ENCODE assay signal across 26 cellular contexts in the genomic region with DNA sequence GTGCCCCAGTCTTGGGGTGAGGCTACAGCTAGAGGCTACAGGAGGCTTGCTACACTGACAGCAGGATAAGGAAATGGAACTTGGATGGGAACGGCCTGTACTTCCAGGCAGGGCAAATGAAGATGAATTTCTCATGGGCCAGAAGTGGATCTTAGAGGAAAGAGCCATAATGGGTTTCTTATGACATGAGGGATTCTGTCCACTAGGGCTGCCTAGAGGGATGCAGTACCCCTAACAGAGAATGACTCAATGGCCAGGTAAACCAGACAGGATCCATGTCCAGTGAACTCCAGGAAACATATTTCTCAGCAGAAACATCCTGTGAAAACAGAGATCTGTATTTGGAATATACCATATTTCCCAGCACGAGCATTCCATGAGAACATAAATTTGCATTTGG.
"Had no signal": no experiment of that assay in that cellular context is flagged by ENCODE, and none has a peak within 500 bp of the region (broad histone marks: within the 10 kb centered on the region; RNA-seq: fewer than 3 reads in every experiment).

No MANE protein-coding gene starts in this region.

- H3K27ac Mint-ChIP-seq: activated CD8-positive, alpha-beta T cell treated with anti-CD3 and anti-CD28 coated beads, Interleukin-2, amount 10 ng/mL, durations not matched to agents 7 days and 5 days; activated naive CD8-positive, alpha-beta T cell treated with anti-CD3 and anti-CD28 coated beads, Interleukin-2, amount 10 ng/mL, durations not matched to agents 7 days and 5 days; T-helper 1 cell treated with Interleukin-12 subunit alpha and Interleukin-12 subunit beta and Interleukin-4 antibody, amounts not matched to agents 30 μg/mL and 1 μg/mL, for 36 hours; WTC11 had no signal

- H3K36me3 Mint-ChIP-seq: activated naive CD8-positive, alpha-beta T cell treated with anti-CD3 and anti-CD28 coated beads, Interleukin-2, amount 10 ng/mL, durations not matched to agents 7 days and 5 days had no signal

- H3K4me3 Mint-ChIP-seq: activated CD8-positive, alpha-beta T cell treated with anti-CD3 and anti-CD28 coated beads, Interleukin-2, amount 10 ng/mL, durations not matched to agents 7 days and 5 days; activated naive CD8-positive, alpha-beta T cell treated with anti-CD3 and anti-CD28 coated beads, Interleukin-2, amount 10 ng/mL, durations not matched to agents 7 days and 5 days; central memory CD8-positive, alpha-beta T cell; T-helper 1 cell treated with Interleukin-12 subunit alpha and Interleukin-12 subunit beta and Interleukin-4 antibody, amounts not matched to agents 30 μg/mL and 1 μg/mL, for 36 hours; WTC11 had no signal

- H3K27me3 ChIP-seq: adrenal gland, SJCRH30 had no signal

- ATAC-seq: activated CD8-positive, alpha-beta T cell treated with anti-CD3 and anti-CD28 coated beads, Interleukin-2, amount 10 ng/mL, durations not matched to agents 7 days and 5 days; Panc1; Right ventricle myocardium inferior; WTC11 had no signal

- H3K27ac ChIP-seq: adrenal gland, SJCRH30 had no signal

- H3K36me3 ChIP-seq: adrenal gland, SJCRH30 had no signal

- H3K9me3 Mint-ChIP-seq: central memory CD8-positive, alpha-beta T cell had no signal

- H3K27me3 Mint-ChIP-seq: central memory CD8-positive, alpha-beta T cell had no signal

- H3K4me3 ChIP-seq: adrenal gland, SJCRH30 had no signal

- H3K4me1 Mint-ChIP-seq: activated naive CD8-positive, alpha-beta T cell treated with anti-CD3 and anti-CD28 coated beads, Interleukin-2, amount 10 ng/mL, durations not matched to agents 7 days and 5 days; central memory CD8-positive, alpha-beta T cell had no signal

- DNase-seq: activated CD4-positive, alpha-beta T cell treated with anti-CD3 and anti-CD28 coated beads for 48 hours; activated CD4-positive, alpha-beta T cell treated with anti-CD3 and anti-CD28 coated beads, Interleukin-2, amount 50 U/mL, for 4 hours; activated CD4-positive, CD25-positive, alpha-beta regulatory T cell treated with anti-CD3 and anti-CD28 coated beads, Interleukin-2, amount 50 U/mL, for 72 hours; activated CD8-positive, alpha-beta memory T cell treated with anti-CD3 and anti-CD28 coated beads, Interleukin-2, amount 50 U/mL, for 48 hours; activated CD8-positive, alpha-beta T cell treated with anti-CD3 and anti-CD28 coated beads, Interleukin-2, amount 10 ng/mL, durations not matched to agents 7 days and 5 days; activated naive CD4-positive, alpha-beta T cell treated with anti-CD3 and anti-CD28 coated beads, Interleukin-2, amount 50 U/mL, for 16 hours; activated naive CD8-positive, alpha-beta T cell treated with anti-CD3 and anti-CD28 coated beads, Interleukin-2, amount 10 ng/mL, durations not matched to agents 7 days and 5 days; activated T-cell treated with anti-CD3 and anti-CD28 coated beads, Interleukin-2, amount 50 U/mL, for 1 hour; adrenal gland; anterior cingulate cortex; Kasumi-1; NCI-H1105 treated with DMSO at 0.1 percent for 48 hours; NCI-H1436 treated with DMSO at 0.1 percent for 48 hours; NCI-H187; NCI-H2081; NCI-H510A treated with DMSO at 0.1 percent for 48 hours; NCI-H69; NK-92 treated with Interleukin-12 subunit alpha and Interleukin-12 subunit beta, amount 100 ng/mL, for 24 hours; OCI-M1; RPMI8226; SJCRH30 had no signal

- H3K9me3 ChIP-seq: adrenal gland, SJCRH30 had no signal

- H3K4me1 ChIP-seq: SJCRH30 had no signal
